ENCODE assay signal across 10 cellular contexts in genomic region chr17:7475764-7476422, GRCh38. TPM values are rescaled to one million over a fixed set of nuclear protein-coding genes. Genes with fewer than 3 reads are reported as not detected.
DNase-seq lines count a peak whose midpoint lies in the region; ATAC-seq, FAIRE-seq and TF ChIP-seq lines count a peak whose summit lies in the region.
"Had no signal": no experiment of that assay in that cellular context is flagged by ENCODE, and none has a peak within 500 bp of the region (broad histone marks: within the 10 kb centered on the region; RNA-seq: fewer than 3 reads in every experiment).

No MANE protein-coding gene starts in this region.

- no peak for DNase-seq in activated T-cell treated with anti-CD3 and anti-CD28 coated beads, Interleukin-2, amount 50 U/mL, for 24 hours
- DNase-seq in activated T-cell treated with anti-CD3 and anti-CD28 coated beads for 4 hours = no peak
- peak; percentile 32 for DNase-seq in colonic mucosa
- DNase-seq in memory B cell (ENCODE audit: low spot score in 2 of 2) = no peak
- no peak for DNase-seq in upper lobe of right lung
- no peak for DNase-seq in urothelium cell line (ENCODE audit: low spot score)
- no peak for DNase-seq in anterior cingulate cortex (lab: John Stamatoyannopoulos, UW)
- DNase-seq: Karpas-422, WERI-Rb-1 had no signal

- H3K4me1 ChIP-seq in colonic mucosa (peaks cover 4% of the 10 kb centered on the region), upper lobe of right lung (peaks cover 45% of the 10 kb centered on the region)

- H3K27me3 Mint-ChIP-seq in activated T-cell treated with anti-CD3 and anti-CD28 coated beads, Interleukin-2, amount 50 U/mL, for 24 hours = no peaks in the 10 kb centered on the region
- no peaks in the 10 kb centered on the region for H3K27me3 Mint-ChIP-seq in memory B cell

- no peaks in the 10 kb centered on the region for H3K27me3 ChIP-seq in colonic mucosa
- no peaks in the 10 kb centered on the region for H3K27me3 ChIP-seq in upper lobe of right lung

- H3K27ac ChIP-seq in colonic mucosa (no peak overlapping the region), upper lobe of right lung (peak overlapping the region; percentile 99)
- H3K27ac ChIP-seq: WERI-Rb-1 had no signal

- FAIRE-seq in urothelium cell line (lab: Jason Lieb, UNC) = no peak

- H3K4me3 ChIP-seq in colonic mucosa (no peak overlapping the region), upper lobe of right lung (no peak overlapping the region)

- H3K36me3 ChIP-seq in colonic mucosa (no peaks in the 10 kb centered on the region), upper lobe of right lung (no peaks in the 10 kb centered on the region)
- H3K36me3 ChIP-seq: WERI-Rb-1 had no signal

- H3K9me3 Mint-ChIP-seq in activated T-cell treated with anti-CD3 and anti-CD28 coated beads, Interleukin-2, amount 50 U/mL, for 24 hours = no peaks in the 10 kb centered on the region
- no peaks in the 10 kb centered on the region for H3K9me3 Mint-ChIP-seq in memory B cell

- peaks cover 66% of the 10 kb centered on the region for H3K4me1 Mint-ChIP-seq in activated T-cell treated with anti-CD3 and anti-CD28 coated beads, Interleukin-2, amount 50 U/mL, for 24 hours (ENCODE audit: low read depth)
- H3K4me1 Mint-ChIP-seq in memory B cell = peaks cover 39% of the 10 kb centered on the region

- H3K9ac ChIP-seq in colonic mucosa (ENCODE audit: low read depth in 2 of 2, low read length in 2 of 2) = peak overlapping the region in 1 of 2 donors; percentile 14

- peak overlapping the region; percentile 91 for H3K27ac Mint-ChIP-seq in activated T-cell treated with anti-CD3 and anti-CD28 coated beads, Interleukin-2, amount 50 U/mL, for 24 hours
- peak overlapping the region; percentile 29 for H3K27ac Mint-ChIP-seq in memory B cell

- peaks cover 25% of the 10 kb centered on the region for H3K36me3 Mint-ChIP-seq in activated T-cell treated with anti-CD3 and anti-CD28 coated beads, Interleukin-2, amount 50 U/mL, for 24 hours (ENCODE audit: low read depth)
- H3K36me3 Mint-ChIP-seq in memory B cell = no peaks in the 10 kb centered on the region

- TF ChIP-seq CTCF in colonic mucosa (IDR thresholded peaks at IDR 0.05) = no peak
- no peak for TF ChIP-seq CTCF in upper lobe of right lung (IDR thresholded peaks at IDR 0.05)

- intact Hi-C loops in colonic mucosa (cut with DNase I) = no loop called here
- intact Hi-C loops in upper lobe of right lung (cut with DNase I) = no loop called here

- ATAC-seq in memory B cell (ENCODE audit: low read depth) (no peak), upper lobe of right lung (peak; percentile 35), GM21360 (IDR thresholded peaks at IDR 0.05; ENCODE audit: unreplicated experiment) (no peak)

- no peak overlapping the region for H3K4me3 Mint-ChIP-seq in activated T-cell treated with anti-CD3 and anti-CD28 coated beads, Interleukin-2, amount 50 U/mL, for 24 hours
- no peak overlapping the region for H3K4me3 Mint-ChIP-seq in memory B cell

- no peaks in the 10 kb centered on the region for H3K9me3 ChIP-seq in colonic mucosa
- no peaks in the 10 kb centered on the region for H3K9me3 ChIP-seq in upper lobe of right lung

RNA-seq across cellular contexts. Expression of gene ZBTB4, which starts 3.5 kb away (rescaled TPM):
- total RNA-seq in colonic mucosa = 10 to 100 TPM; 12.9 to 26.7 TPM
- 84.7 TPM for total RNA-seq in upper lobe of right lung

RNA-seq across cellular contexts. Expression of gene SLC35G6, which starts 5.4 kb away (rescaled TPM):
- total RNA-seq in colonic mucosa = not detected
- not detected for total RNA-seq in upper lobe of right lung

RNA-seq across cellular contexts. Expression of gene POLR2A, which starts 8.3 kb away (rescaled TPM):
- total RNA-seq in colonic mucosa = 100 to 1,000 TPM in 1 of 2 donors, 10 to 100 TPM in 1; 73.5 to 137 TPM
- 105 TPM for total RNA-seq in upper lobe of right lung

RNA-seq across cellular contexts. Expression of gene CHRNB1, which starts 31.0 kb away (rescaled TPM):
- total RNA-seq in colonic mucosa (1 to 10 TPM; 4.3 to 6.1 TPM), upper lobe of right lung (10.1 TPM)

RNA-seq across cellular contexts. Expression of gene FGF11, which starts 36.6 kb away (rescaled TPM):
- total RNA-seq in colonic mucosa (1 to 10 TPM; 1.2 to 1.6 TPM), upper lobe of right lung (1.1 TPM)
